18 cellular contexts compared by ENCODE assay signal in genomic region chr6:133697666-133698065, GRCh38.
A peak's percentile ranks its signal among the peaks of the same experiment; 100 is the strongest.
DNase-seq lines count a peak whose midpoint lies in the region; ATAC-seq and TF ChIP-seq lines count a peak whose summit lies in the region.
"Had no signal": no experiment of that assay in that cellular context is flagged by ENCODE, and none has a peak within 500 bp of the region (broad histone marks: within the 10 kb centered on the region; RNA-seq: fewer than 3 reads in every experiment).

No MANE protein-coding gene starts in this region.

- no peaks in the 10 kb centered on the region for H3K36me3 Mint-ChIP-seq in osteocyte (ENCODE audit: unreplicated experiment)

- H3K27me3 ChIP-seq in upper lobe of left lung: no peaks in the 10 kb centered on the region
- H3K27me3 ChIP-seq: neutrophil had no signal

- no peak overlapping the region for H3K27ac ChIP-seq in upper lobe of left lung
- H3K27ac ChIP-seq: C4-2B, neutrophil, thoracic aorta had no signal

- no peaks in the 10 kb centered on the region for H3K9me3 Mint-ChIP-seq in osteocyte (ENCODE audit: unreplicated experiment)

- H3K4me1 Mint-ChIP-seq in osteocyte (ENCODE audit: unreplicated experiment): peaks cover 16% of the 10 kb centered on the region
- H3K4me1 Mint-ChIP-seq: activated CD4-positive, alpha-beta T cell treated with anti-CD3 and anti-CD28 coated beads for 36 hours had no signal

- H3K9me3 ChIP-seq in upper lobe of left lung: no peaks in the 10 kb centered on the region
- H3K9me3 ChIP-seq: neutrophil, thoracic aorta had no signal

- DNase-seq in HCEC 1CT (peak; percentile 51), NCI-H2171 (lab: John Stamatoyannopoulos, UW) (peak; percentile 95), cerebellar cortex (ENCODE audit: low spot score) (peak; percentile 98), osteocyte (ENCODE audit: extremely low spot score, unreplicated experiment) (no peak), upper lobe of left lung (no peak), NCI-H1417 (lab: John Stamatoyannopoulos, UW) (no peak)
- DNase-seq: activated CD4-positive, alpha-beta T cell treated with anti-CD3 and anti-CD28 coated beads for 36 hours; activated CD8-positive, alpha-beta memory T cell treated with anti-CD3 and anti-CD28 coated beads, Interleukin-2, amount 50 U/mL, for 48 hours; activated naive CD4-positive, alpha-beta T cell treated with anti-CD3 and anti-CD28 coated beads, Interleukin-2, amount 50 U/mL, for 16 hours; central memory CD4-positive, alpha-beta T cell; islet precursor cell; NCI-H226; stimulated activated CD4-positive, alpha-beta T cell treated with anti-CD3 and anti-CD28 coated beads, Interleukin-2, amount 100 ng/mL, for 48 hours had no signal

- no peak for TF ChIP-seq EP300 in upper lobe of left lung (IDR thresholded peaks at IDR 0.05)

- peak overlapping the region; percentile 23 for H3K27ac Mint-ChIP-seq in osteocyte (ENCODE audit: unreplicated experiment)
- H3K27ac Mint-ChIP-seq: activated CD4-positive, alpha-beta T cell treated with anti-CD3 and anti-CD28 coated beads for 36 hours had no signal

- no peak overlapping the region for H3K4me3 Mint-ChIP-seq in osteocyte (ENCODE audit: unreplicated experiment)
- H3K4me3 Mint-ChIP-seq: activated CD4-positive, alpha-beta T cell treated with anti-CD3 and anti-CD28 coated beads for 36 hours had no signal

- TF ChIP-seq POLR2A in upper lobe of left lung (IDR thresholded peaks at IDR 0.05): no peak

- H3K27me3 Mint-ChIP-seq in osteocyte (ENCODE audit: unreplicated experiment): no peaks in the 10 kb centered on the region

- ATAC-seq in HG02623 (IDR thresholded peaks at IDR 0.05; ENCODE audit: unreplicated experiment) (no peak), upper lobe of left lung (ENCODE audit: low FRiP score in 2 of 2) (no peak)
- ATAC-seq: activated CD4-positive, alpha-beta T cell treated with anti-CD3 and anti-CD28 coated beads for 36 hours; sciatic nerve had no signal

- no peaks in the 10 kb centered on the region for H3K4me1 ChIP-seq in upper lobe of left lung

- no peak overlapping the region for H3K4me3 ChIP-seq in upper lobe of left lung
- H3K4me3 ChIP-seq: thoracic aorta had no signal

- WGBS in upper lobe of left lung, 2 donors: 71 to 76% methylated on average over 1 of the region's 1 CpG

- TF ChIP-seq CTCF in osteocyte (IDR thresholded peaks at IDR 0.05): no peak
- no peak for TF ChIP-seq CTCF in upper lobe of left lung (IDR thresholded peaks at IDR 0.05)

- no peaks in the 10 kb centered on the region for H3K36me3 ChIP-seq in upper lobe of left lung
- H3K36me3 ChIP-seq: neutrophil, thoracic aorta had no signal

Comparison
In these comparisons a context has a peak if more than half of its experiments do, and no peak if none do; other contexts are left out.
1. DNase-seq: peak in HCEC 1CT (single experiment), NCI-H2171 (single experiment) and cerebellar cortex (single experiment); none in osteocyte (single experiment), upper lobe of left lung (0 of 2) and NCI-H1417 (0 of 3).